ENCODE assay signal across 1 cellular context in the genomic region with DNA sequence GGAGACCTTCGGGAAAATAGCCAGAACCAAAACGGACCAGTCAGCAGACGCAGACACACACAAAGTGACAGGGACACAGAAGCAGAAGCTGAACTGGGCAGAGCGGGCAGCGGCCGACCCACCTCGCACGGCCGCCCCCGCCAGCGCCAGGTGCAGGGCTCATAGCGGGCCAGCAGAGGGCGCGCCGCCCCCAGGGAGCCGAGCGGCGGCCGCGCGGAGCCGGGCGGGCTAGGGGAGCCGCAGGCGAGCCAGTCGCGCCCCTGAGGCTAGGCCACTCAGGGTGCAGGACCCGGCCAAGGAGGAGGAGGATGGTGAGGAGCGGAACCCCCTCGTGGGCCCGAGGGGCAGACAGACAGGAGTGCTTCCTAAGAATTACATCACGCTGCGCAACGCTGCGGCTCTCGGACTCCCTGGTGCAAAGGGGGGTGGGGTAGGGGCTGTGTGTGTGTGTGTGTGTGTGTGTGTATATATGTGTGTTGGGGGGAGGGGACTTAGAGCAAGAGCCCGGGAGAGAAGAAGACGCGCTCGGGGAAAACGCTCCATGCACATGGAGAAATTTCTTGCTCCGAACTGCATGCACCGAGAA.
TF ChIP-seq lines count a peak whose summit lies in the region.

No MANE protein-coding gene starts in this region.

TF ChIP-seq in HEK293, 187 proteins besides CTCF, POLR2A, EP300 and RAD21 (continued from another document):
- TF ChIP-seq, protein P1, sequence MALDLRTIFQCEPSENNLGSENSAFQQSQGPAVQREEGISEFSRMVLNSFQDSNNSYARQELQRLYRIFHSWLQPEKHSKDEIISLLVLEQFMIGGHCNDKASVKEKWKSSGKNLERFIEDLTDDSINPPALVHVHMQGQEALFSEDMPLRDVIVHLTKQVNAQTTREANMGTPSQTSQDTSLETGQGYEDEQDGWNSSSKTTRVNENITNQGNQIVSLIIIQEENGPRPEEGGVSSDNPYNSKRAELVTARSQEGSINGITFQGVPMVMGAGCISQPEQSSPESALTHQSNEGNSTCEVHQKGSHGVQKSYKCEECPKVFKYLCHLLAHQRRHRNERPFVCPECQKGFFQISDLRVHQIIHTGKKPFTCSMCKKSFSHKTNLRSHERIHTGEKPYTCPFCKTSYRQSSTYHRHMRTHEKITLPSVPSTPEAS (tag by site-specific recombination; IDR thresholded peaks at IDR 0.05), result peak; percentile 99
- TF ChIP-seq, protein P2, sequence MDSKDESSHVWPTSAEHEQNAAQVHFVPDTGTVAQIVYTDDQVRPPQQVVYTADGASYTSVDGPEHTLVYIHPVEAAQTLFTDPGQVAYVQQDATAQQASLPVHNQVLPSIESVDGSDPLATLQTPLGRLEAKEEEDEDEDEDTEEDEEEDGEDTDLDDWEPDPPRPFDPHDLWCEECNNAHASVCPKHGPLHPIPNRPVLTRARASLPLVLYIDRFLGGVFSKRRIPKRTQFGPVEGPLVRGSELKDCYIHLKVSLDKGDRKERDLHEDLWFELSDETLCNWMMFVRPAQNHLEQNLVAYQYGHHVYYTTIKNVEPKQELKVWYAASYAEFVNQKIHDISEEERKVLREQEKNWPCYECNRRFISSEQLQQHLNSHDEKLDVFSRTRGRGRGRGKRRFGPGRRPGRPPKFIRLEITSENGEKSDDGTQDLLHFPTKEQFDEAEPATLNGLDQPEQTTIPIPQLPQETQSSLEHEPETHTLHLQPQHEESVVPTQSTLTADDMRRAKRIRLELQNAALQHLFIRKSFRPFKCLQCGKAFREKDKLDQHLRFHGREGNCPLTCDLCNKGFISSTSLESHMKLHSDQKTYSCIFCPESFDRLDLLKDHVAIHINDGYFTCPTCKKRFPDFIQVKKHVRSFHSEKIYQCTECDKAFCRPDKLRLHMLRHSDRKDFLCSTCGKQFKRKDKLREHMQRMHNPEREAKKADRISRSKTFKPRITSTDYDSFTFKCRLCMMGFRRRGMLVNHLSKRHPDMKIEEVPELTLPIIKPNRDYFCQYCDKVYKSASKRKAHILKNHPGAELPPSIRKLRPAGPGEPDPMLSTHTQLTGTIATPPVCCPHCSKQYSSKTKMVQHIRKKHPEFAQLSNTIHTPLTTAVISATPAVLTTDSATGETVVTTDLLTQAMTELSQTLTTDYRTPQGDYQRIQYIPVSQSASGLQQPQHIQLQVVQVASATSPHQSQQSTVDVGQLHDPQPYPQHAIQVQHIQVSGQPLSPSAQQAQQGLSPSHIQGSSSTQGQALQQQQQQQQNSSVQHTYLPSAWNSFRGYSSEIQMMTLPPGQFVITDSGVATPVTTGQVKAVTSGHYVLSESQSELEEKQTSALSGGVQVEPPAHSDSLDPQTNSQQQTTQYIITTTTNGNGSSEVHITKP (tag by site-specific recombination; IDR thresholded peaks at IDR 0.05), result peak; percentile 89
- TF ChIP-seq ZXDB (tag by site-specific recombination; IDR thresholded peaks at IDR 0.05) (peak; percentile 90), ZSCAN30 (tag by site-specific recombination; IDR thresholded peaks at IDR 0.05) (peak; percentile 37), ZFP3 (tag by site-specific recombination; IDR thresholded peaks at IDR 0.05; ENCODE audit: low read depth) (no peak), ZNF76 (tag by site-specific recombination; IDR thresholded peaks at IDR 0.05; ENCODE audit: borderline replicate concordance, low read depth) (peak; percentile 62), ZNF335 (tag by site-specific recombination; conservative IDR thresholded peaks at IDR 0.05) (peak; percentile 94), ZNF660 (tag by site-specific recombination; IDR thresholded peaks at IDR 0.05) (peak; percentile 57; the same call in 1 of the 2 replicates), ZNF350 (tag by site-specific recombination; IDR thresholded peaks at IDR 0.05) (no peak), IKZF3 (tag by site-specific recombination; IDR thresholded peaks at IDR 0.05) (0 out of 2 replicates have a peak, but pooled peaks have one; percentile 10), SP3 (tag by site-specific recombination; IDR thresholded peaks at IDR 0.05) (peak; percentile 59), BCL11B (tag by site-specific recombination; IDR thresholded peaks at IDR 0.05; ENCODE audit: low read depth) (0 out of 2 replicates have a peak, but pooled peaks have one; percentile 90), ZBTB7A (tag by site-specific recombination; IDR thresholded peaks at IDR 0.05; ENCODE audit: low read depth) (peak; percentile 84), HOXD13 (CRISPR knock-in tag; IDR thresholded peaks at IDR 0.05; ENCODE audit: borderline replicate concordance) (no peak), ZNF610 (tag by site-specific recombination; IDR thresholded peaks at IDR 0.05; ENCODE audit: borderline replicate concordance) (0 out of 2 replicates have a peak, but pooled peaks have one; percentile 45), ZNF341 (tag by site-specific recombination; IDR thresholded peaks at IDR 0.05; ENCODE audit: low read depth) (peak; percentile 71)
- TF ChIP-seq, protein P3, sequence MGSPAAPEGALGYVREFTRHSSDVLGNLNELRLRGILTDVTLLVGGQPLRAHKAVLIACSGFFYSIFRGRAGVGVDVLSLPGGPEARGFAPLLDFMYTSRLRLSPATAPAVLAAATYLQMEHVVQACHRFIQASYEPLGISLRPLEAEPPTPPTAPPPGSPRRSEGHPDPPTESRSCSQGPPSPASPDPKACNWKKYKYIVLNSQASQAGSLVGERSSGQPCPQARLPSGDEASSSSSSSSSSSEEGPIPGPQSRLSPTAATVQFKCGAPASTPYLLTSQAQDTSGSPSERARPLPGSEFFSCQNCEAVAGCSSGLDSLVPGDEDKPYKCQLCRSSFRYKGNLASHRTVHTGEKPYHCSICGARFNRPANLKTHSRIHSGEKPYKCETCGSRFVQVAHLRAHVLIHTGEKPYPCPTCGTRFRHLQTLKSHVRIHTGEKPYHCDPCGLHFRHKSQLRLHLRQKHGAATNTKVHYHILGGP (tag by site-specific recombination; IDR thresholded peaks at IDR 0.05), result 0 out of 2 replicates have a peak, but pooled peaks have one; percentile 14
- TF ChIP-seq, protein P4, sequence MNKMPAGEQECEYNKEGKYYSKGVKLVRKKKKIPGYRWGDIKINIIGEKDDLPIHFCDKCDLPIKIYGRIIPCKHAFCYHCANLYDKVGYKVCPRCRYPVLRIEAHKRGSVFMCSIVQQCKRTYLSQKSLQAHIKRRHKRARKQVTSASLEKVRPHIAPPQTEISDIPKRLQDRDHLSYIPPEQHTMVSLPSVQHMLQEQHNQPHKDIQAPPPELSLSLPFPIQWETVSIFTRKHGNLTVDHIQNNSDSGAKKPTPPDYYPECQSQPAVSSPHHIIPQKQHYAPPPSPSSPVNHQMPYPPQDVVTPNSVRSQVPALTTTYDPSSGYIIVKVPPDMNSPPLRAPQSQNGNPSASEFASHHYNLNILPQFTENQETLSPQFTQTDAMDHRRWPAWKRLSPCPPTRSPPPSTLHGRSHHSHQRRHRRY (tag by site-specific recombination; IDR thresholded peaks at IDR 0.05), result peak; percentile 87
- TF ChIP-seq, protein P5, sequence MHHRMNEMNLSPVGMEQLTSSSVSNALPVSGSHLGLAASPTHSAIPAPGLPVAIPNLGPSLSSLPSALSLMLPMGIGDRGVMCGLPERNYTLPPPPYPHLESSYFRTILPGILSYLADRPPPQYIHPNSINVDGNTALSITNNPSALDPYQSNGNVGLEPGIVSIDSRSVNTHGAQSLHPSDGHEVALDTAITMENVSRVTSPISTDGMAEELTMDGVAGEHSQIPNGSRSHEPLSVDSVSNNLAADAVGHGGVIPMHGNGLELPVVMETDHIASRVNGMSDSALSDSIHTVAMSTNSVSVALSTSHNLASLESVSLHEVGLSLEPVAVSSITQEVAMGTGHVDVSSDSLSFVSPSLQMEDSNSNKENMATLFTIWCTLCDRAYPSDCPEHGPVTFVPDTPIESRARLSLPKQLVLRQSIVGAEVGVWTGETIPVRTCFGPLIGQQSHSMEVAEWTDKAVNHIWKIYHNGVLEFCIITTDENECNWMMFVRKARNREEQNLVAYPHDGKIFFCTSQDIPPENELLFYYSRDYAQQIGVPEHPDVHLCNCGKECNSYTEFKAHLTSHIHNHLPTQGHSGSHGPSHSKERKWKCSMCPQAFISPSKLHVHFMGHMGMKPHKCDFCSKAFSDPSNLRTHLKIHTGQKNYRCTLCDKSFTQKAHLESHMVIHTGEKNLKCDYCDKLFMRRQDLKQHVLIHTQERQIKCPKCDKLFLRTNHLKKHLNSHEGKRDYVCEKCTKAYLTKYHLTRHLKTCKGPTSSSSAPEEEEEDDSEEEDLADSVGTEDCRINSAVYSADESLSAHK (tag by site-specific recombination; IDR thresholded peaks at IDR 0.05), result peak; percentile 76
- TF ChIP-seq, protein P6, sequence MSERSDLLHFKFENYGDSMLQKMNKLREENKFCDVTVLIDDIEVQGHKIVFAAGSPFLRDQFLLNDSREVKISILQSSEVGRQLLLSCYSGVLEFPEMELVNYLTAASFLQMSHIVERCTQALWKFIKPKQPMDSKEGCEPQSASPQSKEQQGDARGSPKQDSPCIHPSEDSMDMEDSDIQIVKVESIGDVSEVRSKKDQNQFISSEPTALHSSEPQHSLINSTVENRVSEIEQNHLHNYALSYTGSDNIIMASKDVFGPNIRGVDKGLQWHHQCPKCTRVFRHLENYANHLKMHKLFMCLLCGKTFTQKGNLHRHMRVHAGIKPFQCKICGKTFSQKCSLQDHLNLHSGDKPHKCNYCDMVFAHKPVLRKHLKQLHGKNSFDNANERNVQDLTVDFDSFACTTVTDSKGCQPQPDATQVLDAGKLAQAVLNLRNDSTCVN (tag by site-specific recombination; optimal IDR thresholded peaks at IDR 0.05), result peak; percentile 71
